ENCODE assay signal across 25 cellular contexts in the genomic region with DNA sequence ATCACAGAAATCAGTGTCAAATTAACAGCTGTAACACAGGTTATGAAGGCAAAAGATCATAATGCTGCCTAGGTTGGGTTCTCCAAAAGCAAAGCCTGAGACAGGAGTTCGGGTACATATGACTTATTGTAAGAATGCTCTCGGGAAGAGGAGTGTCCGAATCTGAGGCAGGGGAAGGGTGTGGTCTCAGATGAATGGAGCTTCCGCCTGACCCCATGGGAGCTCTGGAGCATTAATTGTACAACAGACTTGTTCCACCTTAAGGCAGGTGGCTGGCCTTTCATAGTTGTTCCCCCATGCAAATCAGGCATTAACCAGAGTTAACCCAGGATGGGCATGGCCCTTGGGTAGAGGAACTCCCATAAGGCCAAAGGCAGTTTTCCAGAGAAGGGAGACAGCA.
"Had no signal": no experiment of that assay in that cellular context is flagged by ENCODE, and none has a peak within 500 bp of the region (broad histone marks: within the 10 kb centered on the region; RNA-seq: fewer than 3 reads in every experiment).

No MANE protein-coding gene starts in this region.

- H3K4me1 ChIP-seq: ascending aorta had no signal

- ATAC-seq: activated CD8-positive, alpha-beta T cell treated with anti-CD3 and anti-CD28 coated beads, Interleukin-2, amount 10 ng/mL, durations not matched to agents 7 days and 5 days had no signal

- H3K9me3 Mint-ChIP-seq: activated CD4-positive, alpha-beta T cell treated with anti-CD3 and anti-CD28 coated beads, Interleukin-2, amount 10 ng/mL, durations not matched to agents 7 days and 5 days; activated naive CD4-positive, alpha-beta T cell treated with anti-CD3 and anti-CD28 coated beads, Interleukin-2, amount 50 U/mL, for 24 hours; activated T-cell treated with anti-CD3 and anti-CD28 coated beads, Interleukin-2, amount 50 U/mL, for 24 hours; activated T-helper 2 cell treated with anti-CD3 and anti-CD28 coated beads, Interferon-gamma antibody, Interleukin-2, Interleukin-4, amounts not matched to agents 10 μg/mL and 5 μg/mL and 100 μg/mL, durations not matched to agents 14 hours and 24 hours and 36 hours had no signal

- H3K27ac ChIP-seq: ascending aorta, cardiac muscle cell, PC-9, RWPE1 had no signal

- H3K4me1 Mint-ChIP-seq: activated CD4-positive, alpha-beta T cell treated with anti-CD3 and anti-CD28 coated beads, Interleukin-2, amount 10 ng/mL, durations not matched to agents 7 days and 5 days; activated naive CD4-positive, alpha-beta T cell treated with anti-CD3 and anti-CD28 coated beads, Interleukin-2, amount 50 U/mL, for 24 hours; activated naive CD8-positive, alpha-beta T cell treated with anti-CD3 and anti-CD28 coated beads, Interleukin-2, amount 10 ng/mL, durations not matched to agents 7 days and 5 days had no signal

- DNase-seq: activated CD4-positive, alpha-beta T cell treated with anti-CD3 and anti-CD28 coated beads, Interleukin-2, amount 10 ng/mL, durations not matched to agents 7 days and 5 days; activated CD4-positive, alpha-beta T cell treated with anti-CD3 and anti-CD28 coated beads, Interleukin-2, amount 50 U/mL, for 48 hours; activated CD8-positive, alpha-beta T cell treated with anti-CD3 and anti-CD28 coated beads, Interleukin-2, amount 10 ng/mL, durations not matched to agents 7 days and 5 days; activated gamma-delta T cell; activated naive CD4-positive, alpha-beta T cell treated with Interleukin-2 at 50 U/mL for 16 hours; activated naive CD8-positive, alpha-beta T cell treated with anti-CD3 and anti-CD28 coated beads, Interleukin-2, amount 10 ng/mL, durations not matched to agents 7 days and 5 days; activated T-cell treated with anti-CD3 and anti-CD28 coated beads, Interleukin-2, amount 50 U/mL, for 24 hours; amygdala; NCI-H1048; NCI-H1105 treated with DMSO at 0.1 percent for 48 hours; NCI-H1436; NCI-H1694; NCI-H1930; NCI-H2081 treated with DMSO at 0.1 percent for 48 hours; NCI-H2171; NCI-H510A; PC-9; Right ventricle myocardium superior; SW 1271; T1000 had no signal

- H3K4me2 ChIP-seq: PC-9 had no signal

- H3K4me3 ChIP-seq: ascending aorta, cardiac muscle cell, PC-9 had no signal

- H3K9me3 ChIP-seq: ascending aorta had no signal

- H3K36me3 ChIP-seq: ascending aorta, cardiac muscle cell had no signal

- H2AFZ ChIP-seq: PC-9 had no signal

- H3K4me3 Mint-ChIP-seq: activated CD4-positive, alpha-beta T cell treated with anti-CD3 and anti-CD28 coated beads, Interleukin-2, amount 10 ng/mL, durations not matched to agents 7 days and 5 days; activated CD8-positive, alpha-beta T cell treated with anti-CD3 and anti-CD28 coated beads, Interleukin-2, amount 10 ng/mL, durations not matched to agents 7 days and 5 days; activated naive CD4-positive, alpha-beta T cell treated with anti-CD3 and anti-CD28 coated beads, Interleukin-2, amount 50 U/mL, for 24 hours; activated naive CD8-positive, alpha-beta T cell treated with anti-CD3 and anti-CD28 coated beads, Interleukin-2, amount 10 ng/mL, durations not matched to agents 7 days and 5 days; activated T-cell treated with anti-CD3 and anti-CD28 coated beads, Interleukin-2, amount 50 U/mL, for 24 hours had no signal

- H3K27me3 ChIP-seq: ascending aorta, cardiac muscle cell had no signal

- H3K27ac Mint-ChIP-seq: activated CD4-positive, alpha-beta T cell treated with anti-CD3 and anti-CD28 coated beads, Interleukin-2, amount 10 ng/mL, durations not matched to agents 7 days and 5 days; activated CD8-positive, alpha-beta T cell treated with anti-CD3 and anti-CD28 coated beads, Interleukin-2, amount 10 ng/mL, durations not matched to agents 7 days and 5 days; activated naive CD4-positive, alpha-beta T cell treated with anti-CD3 and anti-CD28 coated beads, Interleukin-2, amount 50 U/mL, for 24 hours; activated naive CD8-positive, alpha-beta T cell treated with anti-CD3 and anti-CD28 coated beads, Interleukin-2, amount 10 ng/mL, durations not matched to agents 7 days and 5 days; activated T-cell treated with anti-CD3 and anti-CD28 coated beads, Interleukin-2, amount 50 U/mL, for 24 hours; activated T-helper 2 cell treated with anti-CD3 and anti-CD28 coated beads, Interferon-gamma antibody, Interleukin-2, Interleukin-4, amounts not matched to agents 10 μg/mL and 5 μg/mL and 100 μg/mL, durations not matched to agents 14 hours and 24 hours and 36 hours had no signal

- H3K36me3 Mint-ChIP-seq: activated naive CD4-positive, alpha-beta T cell treated with anti-CD3 and anti-CD28 coated beads, Interleukin-2, amount 50 U/mL, for 24 hours; activated naive CD8-positive, alpha-beta T cell treated with anti-CD3 and anti-CD28 coated beads, Interleukin-2, amount 10 ng/mL, durations not matched to agents 7 days and 5 days had no signal
